In the genomic region with DNA sequence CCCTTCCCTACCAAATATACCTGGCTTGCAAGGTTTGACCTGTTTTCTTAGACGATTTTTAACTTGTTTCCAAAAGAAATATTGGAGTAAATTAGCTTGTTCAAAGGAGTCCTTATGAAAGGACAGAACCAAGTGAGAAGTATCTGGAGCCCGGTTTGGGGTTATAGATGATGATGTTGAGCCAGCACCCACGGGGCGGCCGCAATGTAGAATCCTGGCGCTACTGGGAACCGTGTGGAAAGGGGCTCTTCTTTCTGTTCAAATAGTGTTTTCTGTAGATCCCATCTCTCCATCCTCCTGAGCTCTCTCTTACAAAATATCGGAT, we compare ENCODE assay signal across 8 cellular contexts. TPM values are rescaled to one million over a fixed set of nuclear protein-coding genes. Genes with fewer than 3 reads are reported as not detected.
A peak's percentile ranks its signal among the peaks of the same experiment; 100 is the strongest.
DNase-seq lines count a peak whose midpoint lies in the region; ATAC-seq, FAIRE-seq and TF ChIP-seq lines count a peak whose summit lies in the region.

No MANE protein-coding gene starts in this region.

- H4K20me1 ChIP-seq in HepG2 (ENCODE audit: insufficient read depth, low read length) = no peaks in the 10 kb centered on the region

- TF ChIP-seq CTCF in HepG2 (CRISPR knock-in tag; IDR thresholded peaks at IDR 0.05) = no peak

- peak overlapping the region; percentile 95 for H3K4me2 ChIP-seq in HepG2 (ENCODE audit: low read depth, low read length)

- H3K9me3 ChIP-seq in HepG2 (ENCODE audit: low read length) = no peaks in the 10 kb centered on the region
- no peaks in the 10 kb centered on the region for H3K9me3 ChIP-seq in thymus (ENCODE audit: control insufficient read depth)

- CTCF ChIA-PET in activated CD4-positive, alpha-beta T cell treated with anti-CD3 and anti-CD28 coated beads for 36 hours (lab: Charles Lee) = interaction anchor here (0.6 to 3.3 kb wide), 10 partner anchors 9 to 233 kb away, joined by 3 to 35 read pairs (median 4); no protein-coding TSS in a partner anchor
- CTCF ChIA-PET in HepG2 (lab: Yijun Ruan, JAX; ENCODE audit: low intra/inter-chr PET ratio, low total read pairs) = no interaction called here

- TF ChIP-seq POLR2A in HepG2 (IDR thresholded peaks at IDR 0.05; ENCODE audit: insufficient read depth in 1 of 2, low read depth in 2 of 2, low read length in 2 of 2) = no peak

- in situ Hi-C loops in HepG2 (cut with HindIII; ENCODE audit: extremely low pct_ligation_motif_present, low pct_unique_long_range_greater_than_20kb) = no loop called here

- peaks cover 38% of the 10 kb centered on the region for H3K36me3 Mint-ChIP-seq in activated CD4-positive, alpha-beta T cell treated with anti-CD3 and anti-CD28 coated beads for 36 hours (ENCODE audit: low read depth)
- peaks cover 36% of the 10 kb centered on the region for H3K36me3 Mint-ChIP-seq in activated naive CD8-positive, alpha-beta T cell treated with anti-CD3 and anti-CD28 coated beads, Interleukin-2, amount 50 U/mL, for 24 hours (ENCODE audit: low read depth)

- no peak for DNase-seq in activated CD4-positive, alpha-beta T cell treated with anti-CD3 and anti-CD28 coated beads for 36 hours
- no peak for DNase-seq in activated CD4-positive, alpha-beta T cell treated with anti-CD3 and anti-CD28 coated beads for 4 hours
- DNase-seq in activated naive CD8-positive, alpha-beta T cell treated with anti-CD3 and anti-CD28 coated beads, Interleukin-2, amount 50 U/mL, for 24 hours = no peak
- DNase-seq in HepG2 (ENCODE audit: low spot score) = no peak
- DNase-seq in globus pallidus (ENCODE audit: low spot score) = no peak
- DNase-seq in stimulated activated CD4-positive, alpha-beta T cell treated with anti-CD3 and anti-CD28 coated beads, Interleukin-4, amount 100 ng/mL, for 24 hours = no peak
- no peak for DNase-seq in NK-92 treated with Interleukin-12 subunit alpha and Interleukin-12 subunit beta, amount 100 ng/mL, for 24 hours (lab: John Stamatoyannopoulos, UW)

- TF ChIP-seq EP300 in HepG2 (IDR thresholded peaks at IDR 0.05; ENCODE audit: low read depth in 2 of 2, low read length in 2 of 2) (no peak), HepG2 (CRISPR knock-in tag; IDR thresholded peaks at IDR 0.05; ENCODE audit: borderline replicate concordance) (no peak)

- H3K27me3 ChIP-seq in HepG2 (ENCODE audit: control insufficient read depth in 1 of 2, insufficient read depth in 2 of 2, low read length in 2 of 2) (peaks cover 0 to 3% of the 10 kb centered on the region in 2 experiments; a peak in 1 of 5 replicates), thymus (ENCODE audit: control insufficient read depth, insufficient read depth) (no peaks in the 10 kb centered on the region)

- H3K9me3 Mint-ChIP-seq in activated CD4-positive, alpha-beta T cell treated with anti-CD3 and anti-CD28 coated beads for 36 hours (ENCODE audit: low read depth) = no peaks in the 10 kb centered on the region
- H3K9me3 Mint-ChIP-seq in activated naive CD8-positive, alpha-beta T cell treated with anti-CD3 and anti-CD28 coated beads, Interleukin-2, amount 50 U/mL, for 24 hours = no peaks in the 10 kb centered on the region

- H2AFZ ChIP-seq in HepG2 (ENCODE audit: low read length) = peak overlapping the region; percentile 89

- H3K27ac ChIP-seq in HepG2 (ENCODE audit: extremely low read length, insufficient read depth, low read length) (peak overlapping the region; percentile 50), thymus (ENCODE audit: low read depth) (no peak overlapping the region)

- H3K4me3 Mint-ChIP-seq in activated CD4-positive, alpha-beta T cell treated with anti-CD3 and anti-CD28 coated beads for 36 hours = peak overlapping the region; percentile 97
- H3K4me3 Mint-ChIP-seq in activated naive CD8-positive, alpha-beta T cell treated with anti-CD3 and anti-CD28 coated beads, Interleukin-2, amount 50 U/mL, for 24 hours = peak overlapping the region; percentile 98

- POLR2A ChIA-PET in activated CD4-positive, alpha-beta T cell treated with anti-CD3 and anti-CD28 coated beads for 36 hours (lab: Charles Lee) = interaction anchor here (0.9 to 1.5 kb wide), 5 partner anchors 10 to 141 kb away, joined by 3 to 9 read pairs (median 3); a partner anchor contains a TSS
- POLR2A ChIA-PET in HepG2 (lab: Yijun Ruan, JAX) = interaction anchor here (0.7 to 1.9 kb wide), 11 partner anchors 9 to 245 kb away, joined by 3 to 12 read pairs (median 5); no protein-coding TSS in a partner anchor

- H3K27ac Mint-ChIP-seq in activated CD4-positive, alpha-beta T cell treated with anti-CD3 and anti-CD28 coated beads for 36 hours = peak overlapping the region; percentile 92
- H3K27ac Mint-ChIP-seq in activated naive CD8-positive, alpha-beta T cell treated with anti-CD3 and anti-CD28 coated beads, Interleukin-2, amount 50 U/mL, for 24 hours = peak overlapping the region; percentile 96

- H3K27me3 Mint-ChIP-seq in activated CD4-positive, alpha-beta T cell treated with anti-CD3 and anti-CD28 coated beads for 36 hours = no peaks in the 10 kb centered on the region
- peaks cover 8% of the 10 kb centered on the region for H3K27me3 Mint-ChIP-seq in activated naive CD8-positive, alpha-beta T cell treated with anti-CD3 and anti-CD28 coated beads, Interleukin-2, amount 50 U/mL, for 24 hours

- peak overlapping the region; percentile 56 to 97 (median 89); a peak in 5 of 6 replicates for H3K4me3 ChIP-seq in HepG2 (replicated peaks in 1 of 3; ENCODE audit: insufficient read depth in 1 of 3, low read depth in 2 of 3, low read length in 3 of 3)
- peak overlapping the region; percentile 79 for H3K4me3 ChIP-seq in thymus (ENCODE audit: low read length)

- no peak for TF ChIP-seq RAD21 in HepG2 (CRISPR knock-in tag; IDR thresholded peaks at IDR 0.05)

- BruUV-seq in HepG2 (replicated peaks; lab: Mats Ljungman, UMichigan) = no TSS peak

- H3K36me3 ChIP-seq in HepG2 (replicated peaks in 1 of 2; ENCODE audit: control insufficient read depth in 1 of 2, insufficient read depth in 2 of 2, low read length in 2 of 2) (peaks cover 12 to 20% of the 10 kb centered on the region in 2 experiments), thymus (ENCODE audit: control insufficient read depth, insufficient read depth) (peaks cover 18% of the 10 kb centered on the region)

- H3K9ac ChIP-seq in HepG2 (ENCODE audit: insufficient read depth, low read depth, low read length) = peak overlapping the region; percentile 48; the same call in 1 of the 2 replicates

- intact Hi-C loops in activated CD4-positive, alpha-beta T cell treated with anti-CD3 and anti-CD28 coated beads for 36 hours (cut with DNase I, micrococcal nuclease) = loop anchor here (1.0 to 5.0 kb wide), 7 partner anchors 19 to 869 kb away; a partner anchor contains a TSS
- intact Hi-C loops in HepG2 (cut with micrococcal nuclease; ENCODE audit: unreplicated experiment) = no loop called here

- peaks cover 36% of the 10 kb centered on the region for H3K79me2 ChIP-seq in HepG2 (ENCODE audit: insufficient read depth, low read length)

- H3K4me1 ChIP-seq in HepG2 (ENCODE audit: insufficient read depth, low read length) = peaks cover 59% of the 10 kb centered on the region
- peaks cover 7% of the 10 kb centered on the region for H3K4me1 ChIP-seq in thymus (ENCODE audit: control insufficient read depth, insufficient read depth, low read length)

- no peak for ATAC-seq in activated CD4-positive, alpha-beta T cell treated with anti-CD3 and anti-CD28 coated beads for 36 hours
- no peak for ATAC-seq in activated naive CD8-positive, alpha-beta T cell treated with anti-CD3 and anti-CD28 coated beads, Interleukin-2, amount 50 U/mL, for 24 hours
- no peak for ATAC-seq in HepG2

- peaks cover 45% of the 10 kb centered on the region for H3K4me1 Mint-ChIP-seq in activated CD4-positive, alpha-beta T cell treated with anti-CD3 and anti-CD28 coated beads for 36 hours
- peaks cover 38% of the 10 kb centered on the region for H3K4me1 Mint-ChIP-seq in activated naive CD8-positive, alpha-beta T cell treated with anti-CD3 and anti-CD28 coated beads, Interleukin-2, amount 50 U/mL, for 24 hours

- no peak for FAIRE-seq in HepG2 (lab: Jason Lieb, UNC)

- 55% methylated on average over 8 of the region's 8 CpGs for WGBS in HepG2 (ENCODE audit: low lambda C conversion rate)
- 5% methylated on average over 8 of the region's 8 CpGs for WGBS in thymus

RNA-seq across cellular contexts. Expression of a gene that starts 0.5 kb away (rescaled TPM):
- total RNA-seq in activated CD4-positive, alpha-beta T cell treated with anti-CD3 and anti-CD28 coated beads for 36 hours = 10 to 100 TPM; 67.9 to 86.0 TPM
- total RNA-seq in HepG2 (2016; rRNA removed; fragmentation: Illumina TruSeq; extraction: Trizol) = 63.8 and 74.2 TPM in 2 replicates
- 12.8 and 14.5 TPM in 2 replicates for total RNA-seq in HepG2 (2016; cell fraction: cytosol; rRNA removed; fragmentation: Illumina TruSeq; extraction: Trizol; ENCODE audit: low read depth)
- total RNA-seq in HepG2 (2016; cell fraction: insoluble cytoplasmic fraction; rRNA removed; fragmentation: Illumina TruSeq; extraction: Trizol) = 68.2 and 72.7 TPM in 2 replicates
- 20.9 and 24.0 TPM in 2 replicates for total RNA-seq in HepG2 (2016; cell fraction: membrane; rRNA removed; fragmentation: Illumina TruSeq; extraction: Trizol)
- total RNA-seq in HepG2 (2016; cell fraction: nucleus; rRNA removed; fragmentation: Illumina TruSeq; extraction: Trizol) = 62.3 and 62.8 TPM in 2 replicates
- polyA plus RNA-seq in HepG2 (2011; rRNA removed) (24.9 and 27.5 TPM in 2 replicates), thymus (20.2 TPM)
- polyA plus RNA-seq in HepG2 (2011; cell fraction: cytosol; rRNA removed) = 17.0 and 21.5 TPM in 2 replicates
- 39.4 and 40.1 TPM in 2 replicates for polyA plus RNA-seq in HepG2 (2011; cell fraction: nucleus; rRNA removed)
- 14.9 and 20.3 TPM in 2 replicates for polyA plus RNA-seq in HepG2 (2012)
- polyA plus RNA-seq in HepG2 (2016; cell fraction: cytosol; fragmentation: Illumina TruSeq; extraction: Trizol; ENCODE audit: low read depth) = 5.0 TPM in 2 replicates
- polyA plus RNA-seq in HepG2 (2016; cell fraction: insoluble cytoplasmic fraction; fragmentation: Illumina TruSeq; extraction: Trizol; ENCODE audit: low read depth) = 55.4 and 66.7 TPM in 2 replicates
- 9.3 and 9.6 TPM in 2 replicates for polyA plus RNA-seq in HepG2 (2016; cell fraction: membrane; fragmentation: Illumina TruSeq; extraction: Trizol; ENCODE audit: low read depth)
- polyA plus RNA-seq in HepG2 (2016; cell fraction: nucleus; fragmentation: Illumina TruSeq; extraction: Trizol; ENCODE audit: insufficient read depth, low read depth) = 97.7 and 110 TPM in 2 replicates
- polyA minus RNA-seq in HepG2 (2011; rRNA and poly(A)+ RNA removed; ENCODE audit: low replicate concordance) = 28.7 and 165 TPM in 2 replicates
- 21.2 and 31.5 TPM in 2 replicates for polyA minus RNA-seq in HepG2 (2011; cell fraction: cytosol; rRNA and poly(A)+ RNA removed)
- 51.8 and 52.0 TPM in 2 replicates for polyA minus RNA-seq in HepG2 (2011; cell fraction: nucleus; rRNA and poly(A)+ RNA removed)

RNA-seq across cellular contexts. Expression of a gene that starts 28.7 kb away (rescaled TPM):
- total RNA-seq in activated CD4-positive, alpha-beta T cell treated with anti-CD3 and anti-CD28 coated beads for 36 hours = under 1 TPM in 1 of 2 experiments, not detected in 1; 0.09 TPM
- 0.04 TPM in 1 of 2 replicates, not detected in the other for total RNA-seq in HepG2 (2016; rRNA removed; fragmentation: Illumina TruSeq; extraction: Trizol)
- not detected in 2 replicates for total RNA-seq in HepG2 (2016; cell fraction: cytosol; rRNA removed; fragmentation: Illumina TruSeq; extraction: Trizol; ENCODE audit: low read depth)
- total RNA-seq in HepG2 (2016; cell fraction: insoluble cytoplasmic fraction; rRNA removed; fragmentation: Illumina TruSeq; extraction: Trizol) = 0.09 TPM in 1 of 2 replicates, not detected in the other
- 0.15 TPM in 1 of 2 replicates, not detected in the other for total RNA-seq in HepG2 (2016; cell fraction: membrane; rRNA removed; fragmentation: Illumina TruSeq; extraction: Trizol)
- total RNA-seq in HepG2 (2016; cell fraction: nucleus; rRNA removed; fragmentation: Illumina TruSeq; extraction: Trizol) = not detected in 2 replicates
- polyA plus RNA-seq in HepG2 (2011; rRNA removed) (0.07 and 0.08 TPM in 2 replicates), thymus (0.02 TPM)
- 0.08 and 0.12 TPM in 2 replicates for polyA plus RNA-seq in HepG2 (2011; cell fraction: cytosol; rRNA removed)
- 0.13 and 0.19 TPM in 2 replicates for polyA plus RNA-seq in HepG2 (2011; cell fraction: nucleus; rRNA removed)
- 0.17 and 0.27 TPM in 2 replicates for polyA plus RNA-seq in HepG2 (2012)
- polyA plus RNA-seq in HepG2 (2016; cell fraction: cytosol; fragmentation: Illumina TruSeq; extraction: Trizol; ENCODE audit: low read depth) = 0.08 and 0.09 TPM in 2 replicates
- polyA plus RNA-seq in HepG2 (2016; cell fraction: insoluble cytoplasmic fraction; fragmentation: Illumina TruSeq; extraction: Trizol; ENCODE audit: low read depth) = 0.12 and 0.42 TPM in 2 replicates
- polyA plus RNA-seq in HepG2 (2016; cell fraction: membrane; fragmentation: Illumina TruSeq; extraction: Trizol; ENCODE audit: low read depth) = 0.09 and 0.16 TPM in 2 replicates
- 0.24 and 0.30 TPM in 2 replicates for polyA plus RNA-seq in HepG2 (2016; cell fraction: nucleus; fragmentation: Illumina TruSeq; extraction: Trizol; ENCODE audit: insufficient read depth, low read depth)
- polyA minus RNA-seq in HepG2 (2011; rRNA and poly(A)+ RNA removed; ENCODE audit: low replicate concordance) = 0.12 and 0.40 TPM in 2 replicates
- polyA minus RNA-seq in HepG2 (2011; cell fraction: cytosol; rRNA and poly(A)+ RNA removed) = not detected in 2 replicates
- polyA minus RNA-seq in HepG2 (2011; cell fraction: nucleus; rRNA and poly(A)+ RNA removed) = not detected in 2 replicates
